In the genomic region with DNA sequence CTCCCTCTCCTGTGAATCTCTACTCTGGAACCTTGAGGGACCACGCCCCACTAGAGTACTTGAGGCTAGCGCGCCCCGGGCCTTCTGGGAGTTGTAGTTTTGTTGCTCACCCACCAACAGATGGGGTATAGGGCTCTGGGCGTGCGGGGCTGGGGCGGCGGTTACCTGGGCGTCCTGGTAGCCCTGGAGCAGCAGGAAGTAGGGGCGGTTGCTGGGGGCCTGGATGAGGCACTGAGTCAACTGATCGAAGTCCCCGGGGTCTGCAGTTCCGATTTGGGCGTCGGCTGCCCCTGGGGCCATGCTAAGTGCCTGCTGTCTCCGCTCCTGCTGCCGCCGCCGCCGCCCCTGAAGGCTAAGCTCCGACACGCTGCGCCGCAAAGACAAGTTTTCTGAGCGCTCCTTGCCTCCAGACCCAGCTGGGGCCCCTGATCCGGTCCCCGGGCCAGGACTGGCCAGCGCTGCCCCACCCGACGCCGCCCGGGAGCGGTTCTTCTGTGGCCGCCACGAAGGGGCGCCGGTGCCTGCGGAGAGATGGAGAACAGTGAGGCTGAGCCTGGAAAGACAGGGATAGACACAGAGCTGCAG, we compare ENCODE assay signal across 8 cellular contexts. TPM values are rescaled to one million over a fixed set of nuclear protein-coding genes. Genes with fewer than 3 reads are reported as not detected.
A peak's percentile ranks its signal among the peaks of the same experiment; 100 is the strongest.
DNase-seq lines count a peak whose midpoint lies in the region; ATAC-seq and TF ChIP-seq lines count a peak whose summit lies in the region.
"Had no signal": no experiment of that assay in that cellular context is flagged by ENCODE, and none has a peak within 500 bp of the region (broad histone marks: within the 10 kb centered on the region; RNA-seq: fewer than 3 reads in every experiment).

No MANE protein-coding gene starts in this region.

- no peak for DNase-seq in brain microvascular endothelial cell
- peak; percentile 45 for DNase-seq in neural crest cell (ENCODE audit: low read depth, low spot score)
- DNase-seq in BE2C: no peak
- DNase-seq in globus pallidus (ENCODE audit: low spot score): no peak
- DNase-seq: activated CD4-positive, alpha-beta T cell treated with anti-CD3 and anti-CD28 coated beads, Interleukin-2, amount 50 U/mL, for 48 hours; colonic mucosa had no signal

- H3K4me1 Mint-ChIP-seq in neural crest cell: peaks cover 16% of the 10 kb centered on the region

- peak overlapping the region; percentile 26; the same call in 1 of the 2 replicates for H3K9ac ChIP-seq in HUES48 (ENCODE audit: low read depth, low read length)

- no peaks in the 10 kb centered on the region for H3K9me3 ChIP-seq in HUES48 (ENCODE audit: control insufficient read depth, insufficient read depth, low read length)
- no peaks in the 10 kb centered on the region for H3K9me3 ChIP-seq in BE2C
- H3K9me3 ChIP-seq: colonic mucosa had no signal

- no peak for ATAC-seq in HG03045 (IDR thresholded peaks at IDR 0.05; ENCODE audit: unreplicated experiment)

- H3K36me3 Mint-ChIP-seq in neural crest cell (ENCODE audit: low read depth): peaks cover 7% of the 10 kb centered on the region

- H3K27me3 ChIP-seq in HUES48 (ENCODE audit: control insufficient read depth, insufficient read depth, low read length) (peaks cover 12% of the 10 kb centered on the region), brain microvascular endothelial cell (replicated peaks) (peaks cover 6% of the 10 kb centered on the region), BE2C (peaks cover 5% of the 10 kb centered on the region)

- H3K27me3 Mint-ChIP-seq in neural crest cell (ENCODE audit: low read depth): peaks cover 31% of the 10 kb centered on the region

- H3K4me1 ChIP-seq in HUES48 (ENCODE audit: control insufficient read depth, insufficient read depth, low read length): peaks cover 11% of the 10 kb centered on the region; the same call in 1 of the 2 replicates
- no peaks in the 10 kb centered on the region; the same call in 1 of the 2 replicates for H3K4me1 ChIP-seq in BE2C
- H3K4me1 ChIP-seq: colonic mucosa had no signal

- H3K27ac Mint-ChIP-seq in neural crest cell (ENCODE audit: unreplicated experiment): no peak overlapping the region

- H3K36me3 ChIP-seq in HUES48 (ENCODE audit: control insufficient read depth, insufficient read depth, low read length) (no peaks in the 10 kb centered on the region), brain microvascular endothelial cell (replicated peaks) (no peaks in the 10 kb centered on the region), BE2C (no peaks in the 10 kb centered on the region)
- H3K36me3 ChIP-seq: colonic mucosa had no signal

- TF ChIP-seq CTCF in brain microvascular endothelial cell (IDR thresholded peaks at IDR 0.05; ENCODE audit: low read depth, low read length, missing control alignments) (no peak), neural crest cell (conservative IDR thresholded peaks at IDR 0.05) (no peak), BE2C (IDR thresholded peaks at IDR 0.05; ENCODE audit: low read depth, low read length) (no peak)

- in situ Hi-C loops in brain microvascular endothelial cell (cut with HindIII; ENCODE audit: low pct_ligation_motif_present, low sequenced_read_pairs): no loop called here

- H3K9me3 Mint-ChIP-seq in neural crest cell: peaks cover 9% of the 10 kb centered on the region

- H3K27ac ChIP-seq in HUES48 (ENCODE audit: low read depth, low read length) (peak overlapping the region; percentile 38), brain microvascular endothelial cell (no peak overlapping the region)
- H3K27ac ChIP-seq: colonic mucosa had no signal

- peak overlapping the region; percentile 72 for H3K4me3 Mint-ChIP-seq in neural crest cell

- peak overlapping the region; percentile 73 for H3K4me3 ChIP-seq in HUES48 (ENCODE audit: low read depth, low read length)
- H3K4me3 ChIP-seq in brain microvascular endothelial cell (ENCODE audit: low read depth, low read length): peak overlapping the region; percentile 46
- H3K4me3 ChIP-seq in BE2C (ENCODE audit: low read depth, low read length): no peak overlapping the region
- H3K4me3 ChIP-seq: colonic mucosa had no signal

RNA-seq across cellular contexts. Expression of a gene that starts 5.3 kb away (rescaled TPM):
- total RNA-seq in neural crest cell: 0.59 and 1.0 TPM in 2 replicates
- polyA plus RNA-seq in BE2C (2012; ENCODE audit: insufficient read depth, insufficient read length, low read depth): 0.82 TPM

RNA-seq across cellular contexts. Expression of a gene that starts 11.6 kb away (rescaled TPM):
- 0.23 TPM in 1 of 2 replicates, not detected in the other for total RNA-seq in neural crest cell
- polyA plus RNA-seq in BE2C (2012; ENCODE audit: insufficient read depth, insufficient read length, low read depth): not detected
- total RNA-seq: colonic mucosa had no signal

RNA-seq across cellular contexts. Expression of a gene that starts 15.6 kb away (rescaled TPM):
- total RNA-seq in neural crest cell: 2.4 and 2.6 TPM in 2 replicates
- 1.8 TPM for polyA plus RNA-seq in BE2C (2012; ENCODE audit: insufficient read depth, insufficient read length, low read depth)

RNA-seq across cellular contexts. Expression of a gene that starts 17.3 kb away (rescaled TPM):
- 0.51 and 0.59 TPM in 2 replicates for total RNA-seq in neural crest cell
- 6.3 TPM for polyA plus RNA-seq in BE2C (2012; ENCODE audit: insufficient read depth, insufficient read length, low read depth)

RNA-seq across cellular contexts. Expression of a gene that starts 20.2 kb away (rescaled TPM):
- total RNA-seq in neural crest cell: not detected in 2 replicates
- 9.5 TPM for polyA plus RNA-seq in BE2C (2012; ENCODE audit: insufficient read depth, insufficient read length, low read depth)
- total RNA-seq: colonic mucosa had no signal
